1 cellular context compared by ENCODE assay signal in genomic region chr11:66653123-66653522, GRCh38.
TF ChIP-seq lines count a peak whose summit lies in the region.

No MANE protein-coding gene starts in this region.

TF ChIP-seq in IMR-90, 13 proteins besides CTCF, POLR2A, EP300 and RAD21:
- TF ChIP-seq RCOR1 (IDR thresholded peaks at IDR 0.05; ENCODE audit: insufficient replicate concordance, low read length): no peak
- TF ChIP-seq CEBPB (IDR thresholded peaks at IDR 0.05; ENCODE audit: low read depth, low read length): no peak
- no peak for TF ChIP-seq USF2 (IDR thresholded peaks at IDR 0.05; ENCODE audit: low read depth, low read length)
- no peak for TF ChIP-seq ELK1 (IDR thresholded peaks at IDR 0.05; ENCODE audit: borderline replicate concordance, low read depth, low read length)
- TF ChIP-seq FOS (IDR thresholded peaks at IDR 0.05; ENCODE audit: low read depth, low read length): no peak
- no peak for TF ChIP-seq CHD1 (IDR thresholded peaks at IDR 0.05; ENCODE audit: low read depth, low read length)
- TF ChIP-seq MAFK (IDR thresholded peaks at IDR 0.05; ENCODE audit: low read depth, low read length): no peak
